ENCODE assay signal across 23 cellular contexts in genomic region chr12:16622315-16622714, GRCh38. TPM values are rescaled to one million over a fixed set of nuclear protein-coding genes. Genes with fewer than 3 reads are reported as not detected.
DNase-seq lines count a peak whose midpoint lies in the region; ATAC-seq and TF ChIP-seq lines count a peak whose summit lies in the region.
"Had no signal": no experiment of that assay in that cellular context is flagged by ENCODE, and none has a peak within 500 bp of the region (broad histone marks: within the 10 kb centered on the region; RNA-seq: fewer than 3 reads in every experiment).

No MANE protein-coding gene starts in this region.

- no peak overlapping the region for H3K27ac Mint-ChIP-seq in activated naive CD8-positive, alpha-beta T cell treated with anti-CD3 and anti-CD28 coated beads for 36 hours
- H3K27ac Mint-ChIP-seq: activated CD8-positive, alpha-beta T cell treated with anti-CD3 and anti-CD28 coated beads for 36 hours; activated naive CD8-positive, alpha-beta T cell treated with anti-CD3 and anti-CD28 coated beads, Interleukin-2, amount 50 U/mL, for 24 hours; memory B cell; neural progenitor cell; T-helper 1 cell treated with Interleukin-12 subunit alpha and Interleukin-12 subunit beta and Interleukin-4 antibody, amounts not matched to agents 30 μg/mL and 1 μg/mL, for 36 hours; type B pancreatic cell had no signal

- H3K27me3 ChIP-seq in neural cell (ENCODE audit: insufficient read depth, low read depth, low read length), result no peaks in the 10 kb centered on the region
- H3K27me3 ChIP-seq: BLaER1, cardiac muscle cell, heart right ventricle, neural progenitor cell had no signal

- no peaks in the 10 kb centered on the region for H3F3A ChIP-seq in neural cell (ENCODE audit: insufficient read depth, low read length, poor library complexity, severe bottlenecking)

- TF ChIP-seq CTCF in neural cell (IDR thresholded peaks at IDR 0.05; ENCODE audit: poor library complexity, severe bottlenecking), result peak; percentile 34

- TF ChIP-seq RAD21 in neural cell (conservative IDR thresholded peaks at IDR 0.05), result peak; percentile 52

- H3K27me3 Mint-ChIP-seq in activated naive CD8-positive, alpha-beta T cell treated with anti-CD3 and anti-CD28 coated beads for 36 hours, result no peaks in the 10 kb centered on the region
- H3K27me3 Mint-ChIP-seq: activated CD8-positive, alpha-beta T cell treated with anti-CD3 and anti-CD28 coated beads for 36 hours; activated naive CD8-positive, alpha-beta T cell treated with anti-CD3 and anti-CD28 coated beads, Interleukin-2, amount 50 U/mL, for 24 hours; memory B cell; type B pancreatic cell had no signal

- no peak overlapping the region for H3K4me3 Mint-ChIP-seq in activated naive CD8-positive, alpha-beta T cell treated with anti-CD3 and anti-CD28 coated beads for 36 hours
- H3K4me3 Mint-ChIP-seq: activated CD8-positive, alpha-beta T cell treated with anti-CD3 and anti-CD28 coated beads for 36 hours; activated naive CD8-positive, alpha-beta T cell treated with anti-CD3 and anti-CD28 coated beads, Interleukin-2, amount 50 U/mL, for 24 hours; memory B cell; neural progenitor cell; T-helper 1 cell treated with Interleukin-12 subunit alpha and Interleukin-12 subunit beta and Interleukin-4 antibody, amounts not matched to agents 30 μg/mL and 1 μg/mL, for 36 hours; type B pancreatic cell had no signal

- no peak overlapping the region for H3K4me3 ChIP-seq in neural cell (ENCODE audit: low read length)
- H3K4me3 ChIP-seq: BLaER1, cardiac muscle cell, heart right ventricle, neural progenitor cell had no signal

- DNase-seq in activated naive CD8-positive, alpha-beta T cell treated with anti-CD3 and anti-CD28 coated beads for 36 hours, result no peak
- DNase-seq: activated CD8-positive, alpha-beta T cell treated with anti-CD3 and anti-CD28 coated beads for 36 hours; activated naive CD8-positive, alpha-beta T cell treated with anti-CD3 and anti-CD28 coated beads, Interleukin-2, amount 50 U/mL, for 24 hours; DMS153; heart right ventricle; NCI-H2081 treated with DMSO at 0.1 percent for 48 hours; stimulated activated naive CD8-positive, alpha-beta T cell treated with anti-CD3 and anti-CD28 coated beads, Interleukin-15, Interleukin-2, amounts not matched to agents 100 U/mL and 50 U/mL, for 24 hours had no signal

- H3K4me1 Mint-ChIP-seq in activated naive CD8-positive, alpha-beta T cell treated with anti-CD3 and anti-CD28 coated beads for 36 hours, result no peaks in the 10 kb centered on the region
- H3K4me1 Mint-ChIP-seq: activated naive CD8-positive, alpha-beta T cell treated with anti-CD3 and anti-CD28 coated beads, Interleukin-2, amount 50 U/mL, for 24 hours; memory B cell; neural progenitor cell had no signal

- no peaks in the 10 kb centered on the region for H3K9me2 ChIP-seq in neural cell (ENCODE audit: insufficient read depth, low read length)

- H2AFZ ChIP-seq in neural cell (ENCODE audit: low read depth, low read length), result no peak overlapping the region
- H2AFZ ChIP-seq: neural progenitor cell had no signal

- H3K4me2 ChIP-seq in neural cell (ENCODE audit: low read length), result no peak overlapping the region
- H3K4me2 ChIP-seq: BLaER1, neural progenitor cell had no signal

- no peaks in the 10 kb centered on the region for H4K20me1 ChIP-seq in neural cell (ENCODE audit: insufficient read depth)
- H4K20me1 ChIP-seq: BLaER1 had no signal

- no peaks in the 10 kb centered on the region for H3K9me3 ChIP-seq in neural cell (ENCODE audit: low read length)
- H3K9me3 ChIP-seq: BLaER1 had no signal

- no peaks in the 10 kb centered on the region for H3K9me3 Mint-ChIP-seq in activated naive CD8-positive, alpha-beta T cell treated with anti-CD3 and anti-CD28 coated beads for 36 hours
- H3K9me3 Mint-ChIP-seq: neural progenitor cell; T-helper 1 cell treated with Interleukin-12 subunit alpha and Interleukin-12 subunit beta and Interleukin-4 antibody, amounts not matched to agents 30 μg/mL and 1 μg/mL, for 36 hours; type B pancreatic cell had no signal

- no peak overlapping the region for H3K27ac ChIP-seq in neural cell (ENCODE audit: low read length)
- H3K27ac ChIP-seq: BLaER1, cardiac muscle cell, heart right ventricle, neural progenitor cell had no signal

- no peak for TF ChIP-seq EP300 in neural cell (conservative IDR thresholded peaks at IDR 0.05; ENCODE audit: poor library complexity, severe bottlenecking)

- no peaks in the 10 kb centered on the region for H3K79me2 ChIP-seq in neural cell (replicated peaks; ENCODE audit: insufficient read depth, low read length)

- ATAC-seq in GM18511 (IDR thresholded peaks at IDR 0.05; ENCODE audit: unreplicated experiment), result peak; percentile 75
- peak; percentile 44 for ATAC-seq in GM19468 (IDR thresholded peaks at IDR 0.05; ENCODE audit: extremely low read depth, unreplicated experiment)
- peak; percentile 61 for ATAC-seq in HG03571 (IDR thresholded peaks at IDR 0.05; ENCODE audit: unreplicated experiment)
- no peak for ATAC-seq in HG03354 (IDR thresholded peaks at IDR 0.05; ENCODE audit: poor library complexity, severe bottlenecking, unreplicated experiment)
- ATAC-seq in GM18858 (IDR thresholded peaks at IDR 0.05; ENCODE audit: unreplicated experiment), result no peak
- ATAC-seq: activated CD8-positive, alpha-beta T cell treated with anti-CD3 and anti-CD28 coated beads for 36 hours; activated naive CD8-positive, alpha-beta T cell treated with anti-CD3 and anti-CD28 coated beads, Interleukin-2, amount 50 U/mL, for 24 hours; heart right ventricle; HepG2; stimulated activated naive CD8-positive, alpha-beta T cell treated with anti-CD3 and anti-CD28 coated beads, Interleukin-15, Interleukin-2, amounts not matched to agents 100 U/mL and 50 U/mL, for 24 hours had no signal

- no peak overlapping the region for H3K9ac ChIP-seq in neural cell (ENCODE audit: low read length)
- H3K9ac ChIP-seq: BLaER1, neural progenitor cell had no signal

- H3K36me3 ChIP-seq in neural cell (ENCODE audit: insufficient read depth, low read length), result no peaks in the 10 kb centered on the region
- H3K36me3 ChIP-seq: BLaER1, cardiac muscle cell, heart right ventricle, neural progenitor cell had no signal

- no peaks in the 10 kb centered on the region for H3K36me3 Mint-ChIP-seq in activated naive CD8-positive, alpha-beta T cell treated with anti-CD3 and anti-CD28 coated beads for 36 hours
- H3K36me3 Mint-ChIP-seq: memory B cell, neural progenitor cell, type B pancreatic cell had no signal

TF ChIP-seq in neural cell, 6 proteins besides CTCF, POLR2A, EP300 and RAD21:
- TF ChIP-seq REST (IDR thresholded peaks at IDR 0.05; ENCODE audit: borderline replicate concordance), result no peak
- peak; percentile 44 for TF ChIP-seq SMC3 (conservative IDR thresholded peaks at IDR 0.05; ENCODE audit: poor library complexity)
TF ChIP-seq in neural cell: peak in this region for 1.

RNA-seq across cellular contexts. Expression of gene LMO3, which starts 16.4 kb away (rescaled TPM):
- 38.8 and 42.8 TPM in 2 replicates for polyA plus RNA-seq in neural cell
- polyA minus RNA-seq in neural cell, result 63.1 and 71.3 TPM in 2 replicates
- not detected for total RNA-seq in activated naive CD8-positive, alpha-beta T cell treated with anti-CD3 and anti-CD28 coated beads for 36 hours
- total RNA-seq: activated CD8-positive, alpha-beta T cell treated with anti-CD3 and anti-CD28 coated beads for 36 hours; HepG2; MCF 10A; renal cortical epithelial cell had no signal
- polyA plus RNA-seq: HepG2, keratinocyte had no signal

Comparison
In these comparisons a context has a peak if more than half of its experiments do, and no peak if none do; other contexts are left out.
1. ATAC-seq: peak in GM18511 (single experiment), GM19468 (single experiment) and HG03571 (single experiment); none in HG03354 (single experiment) and GM18858 (single experiment).